9 cellular contexts compared by ENCODE assay signal in genomic region chr13:89066868-89067466, GRCh38.
DNase-seq lines count a peak whose midpoint lies in the region; ATAC-seq and TF ChIP-seq lines count a peak whose summit lies in the region.
"Had no signal": no experiment of that assay in that cellular context is flagged by ENCODE, and none has a peak within 500 bp of the region (broad histone marks: within the 10 kb centered on the region; RNA-seq: fewer than 3 reads in every experiment).

No MANE protein-coding gene starts in this region.

- no peak for ATAC-seq in HG02642 (IDR thresholded peaks at IDR 0.05; ENCODE audit: poor library complexity, unreplicated experiment)

- no peak overlapping the region for H3K4me2 ChIP-seq in H9 (ENCODE audit: insufficient read depth, insufficient read length, low read length)

- H2BK5ac ChIP-seq in H9 (ENCODE audit: insufficient read length, low read length) = no peak overlapping the region

- no peaks in the 10 kb centered on the region for H3K36me3 Mint-ChIP-seq in H9 (ENCODE audit: insufficient read depth in 1 of 3, low read depth in 3 of 3)

- WGBS in H9 (ENCODE audit: extremely low coverage, insufficient read length, low lambda C conversion rate) = no CpG with 5 or more reads among the region's 9 CpGs
- 28 to 32% methylated on average over 9 of the region's 9 CpGs for WGBS in transverse colon (ENCODE audit: low coverage in 1 of 2), 2 donors

- H3K23me2 ChIP-seq in H9 (ENCODE audit: insufficient read length, low read depth, low read length, poor library complexity, severe bottlenecking) = no peaks in the 10 kb centered on the region

- H3K9me3 ChIP-seq in H9 (ENCODE audit: control insufficient read depth, low read depth, low read length) = no peaks in the 10 kb centered on the region
- no peaks in the 10 kb centered on the region for H3K9me3 ChIP-seq in transverse colon

- no peak overlapping the region for H3K14ac ChIP-seq in H9 (ENCODE audit: insufficient read depth, low read length)

- H3K36me3 ChIP-seq in transverse colon = no peaks in the 10 kb centered on the region

- H3K27me3 ChIP-seq in H9 (ENCODE audit: insufficient read depth, low read length) = no peaks in the 10 kb centered on the region
- H3K27me3 ChIP-seq in transverse colon = no peaks in the 10 kb centered on the region

- H3T11ph ChIP-seq in H9 (ENCODE audit: low read length) = no peak overlapping the region

- H2BK120ac ChIP-seq in H9 (ENCODE audit: low read depth, low read length, poor library complexity, severe bottlenecking) = no peak overlapping the region

- DNase-seq in DMS 273 (lab: John Stamatoyannopoulos, UW; ENCODE audit: unreplicated experiment) (peak; percentile 64), H9 (peak; percentile 28), NCI-H2107 treated with DMSO at 0.1 percent for 48 hours (lab: John Stamatoyannopoulos, UW; ENCODE audit: unreplicated experiment) (peak; percentile 23), kidney tubule cell (ENCODE audit: low spot score) (peak; percentile 61), transverse colon (peak; percentile 12), HK-2 (ENCODE audit: unreplicated experiment) (no peak)
- DNase-seq in activated gamma-delta T cell treated with anti-CD3 and anti-CD28 coated beads, Interleukin-2, amount 50 U/mL, for 16 hours (ENCODE audit: low read depth) = peak; percentile 4
- DNase-seq: left cardiac atrium had no signal

- H3K9me3 Mint-ChIP-seq in H9 = no peaks in the 10 kb centered on the region

- H3K4me1 Mint-ChIP-seq in H9 = peaks cover 4% of the 10 kb centered on the region in 2 experiments

- intact Hi-C loops in transverse colon (cut with DNase I; ENCODE audit: low total_unique reads) = no loop called here

- TF ChIP-seq POLR2A in transverse colon (IDR thresholded peaks at IDR 0.05) = no peak

- H2BK15ac ChIP-seq in H9 (ENCODE audit: low read depth, low read length) = no peak overlapping the region

- no peaks in the 10 kb centered on the region for H3K79me2 ChIP-seq in H9 (ENCODE audit: insufficient read depth, low read length)

- H3K79me1 ChIP-seq in H9 (ENCODE audit: insufficient read depth, low read depth, low read length, poor library complexity, severe bottlenecking) = no peaks in the 10 kb centered on the region

- TF ChIP-seq CTCF in H9 (conservative IDR thresholded peaks at IDR 0.05) (peak; percentile 80), transverse colon (IDR thresholded peaks at IDR 0.05) (peak; percentile 32 to 68 (median 57))

- H3K4me3 ChIP-seq in transverse colon = no peak overlapping the region

- no peak overlapping the region for H4K5ac ChIP-seq in H9 (ENCODE audit: insufficient read length, low read depth, low read length)

- no peaks in the 10 kb centered on the region for H3K27me3 Mint-ChIP-seq in H9 (ENCODE audit: low read depth)

- no peak overlapping the region for H2AFZ ChIP-seq in H9 (ENCODE audit: low read length)

- H2AK5ac ChIP-seq in H9 (ENCODE audit: insufficient read length, low read length) = no peak overlapping the region

- in situ Hi-C loops in transverse colon (cut with MboI; ENCODE audit: low pct_ligation_motif_present in 1 of 4, low pct_unique_long_range_greater_than_20kb in 1 of 4, low sequenced_read_pairs in 3 of 4) = no loop called here

- H3K27ac ChIP-seq in H9 (ENCODE audit: insufficient read length, low read depth, low read length) = no peak overlapping the region
- H3K27ac ChIP-seq in transverse colon = no peak overlapping the region

- no peak overlapping the region for H2BK12ac ChIP-seq in H9 (ENCODE audit: insufficient read length, low read depth, low read length)

- no peak overlapping the region for H3K4me3 Mint-ChIP-seq in H9

- no peak overlapping the region for H3K56ac ChIP-seq in H9 (ENCODE audit: insufficient read length, low read depth, low read length)

- H4K8ac ChIP-seq in H9 (replicated peaks; ENCODE audit: insufficient read length, low read depth, low read length) = no peak overlapping the region

- TF ChIP-seq EP300 in transverse colon (IDR thresholded peaks at IDR 0.05; ENCODE audit: low read depth) = no peak

- H3K9ac ChIP-seq in H9 (ENCODE audit: extremely low read depth, insufficient read length, low read length) = no peak overlapping the region

- H4K20me1 ChIP-seq in H9 (ENCODE audit: control insufficient read depth, insufficient read depth, insufficient read length) = no peaks in the 10 kb centered on the region

- H2BK20ac ChIP-seq in H9 (ENCODE audit: low read depth, low read length, poor library complexity, severe bottlenecking) = no peak overlapping the region

- no peak overlapping the region for H3K18ac ChIP-seq in H9 (ENCODE audit: insufficient read length, low read depth, low read length)

- no peak overlapping the region for H3K4ac ChIP-seq in H9 (ENCODE audit: low read depth, low read length)

- H3K23ac ChIP-seq in H9 (ENCODE audit: insufficient read length, low read depth, low read length) = no peak overlapping the region

- no peak overlapping the region for H3K27ac Mint-ChIP-seq in H9

- no peak overlapping the region for H4K91ac ChIP-seq in H9 (ENCODE audit: insufficient read length, low read depth, low read length)

- H3K4me1 ChIP-seq in H9 (ENCODE audit: insufficient read depth, low read length) (no peaks in the 10 kb centered on the region), transverse colon (peaks cover 0 to 11% (median 0%) of the 10 kb centered on the region in 4 donors)
